12 cellular contexts compared by ENCODE assay signal in the genomic region with DNA sequence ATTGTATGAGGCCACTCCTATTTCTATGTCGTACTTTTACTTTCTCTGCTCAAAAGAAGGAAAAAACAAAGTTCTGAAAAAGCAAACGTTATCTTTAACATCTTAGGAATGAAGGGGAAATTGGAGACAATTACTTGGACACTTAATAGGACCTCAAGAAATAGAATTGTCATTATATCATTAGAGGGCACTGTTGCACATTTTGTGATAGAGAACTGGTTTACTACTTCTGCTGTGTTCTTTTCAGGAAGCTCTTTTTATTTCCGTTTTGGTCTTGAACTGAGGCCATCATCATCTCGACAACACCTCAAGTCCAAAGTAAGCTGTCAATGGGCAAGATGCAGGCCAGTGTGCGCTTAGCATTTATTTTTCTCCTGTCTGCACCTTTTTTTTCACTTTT. TPM values are rescaled to one million over a fixed set of nuclear protein-coding genes. Genes with fewer than 3 reads are reported as not detected.
DNase-seq lines count a peak whose midpoint lies in the region; ATAC-seq and TF ChIP-seq lines count a peak whose summit lies in the region.
"Had no signal": no experiment of that assay in that cellular context is flagged by ENCODE, and none has a peak within 500 bp of the region (broad histone marks: within the 10 kb centered on the region; RNA-seq: fewer than 3 reads in every experiment).

No MANE protein-coding gene starts in this region.

- no peak overlapping the region for H3K27ac ChIP-seq in cardiac muscle cell
- no peak overlapping the region for H3K27ac ChIP-seq in OCI-LY1 (ENCODE audit: low read depth, low read length, poor library complexity, severe bottlenecking)
- H3K27ac ChIP-seq in caudate nucleus (ENCODE audit: low read depth, low read length), result no peak overlapping the region
- H3K27ac ChIP-seq: SJSA1 had no signal

- H3K9ac ChIP-seq in OCI-LY1 (ENCODE audit: low read length), result no peak overlapping the region

- no peaks in the 10 kb centered on the region for H3K27me3 Mint-ChIP-seq in effector memory CD8-positive, alpha-beta T cell
- H3K27me3 Mint-ChIP-seq in type B pancreatic cell, result no peaks in the 10 kb centered on the region

- peak overlapping the region in 1 of 2 donors; percentile 27 for H3K4me3 Mint-ChIP-seq in effector memory CD8-positive, alpha-beta T cell
- H3K4me3 Mint-ChIP-seq in type B pancreatic cell, result no peak overlapping the region

- DNase-seq in cardiac muscle cell (ENCODE audit: low read depth in 1 of 2, low spot score in 1 of 2) (peak in 1 of 2 donors; percentile 16), Right ventricle myocardium inferior (ENCODE audit: missing footprints) (no peak), type B pancreatic cell (ENCODE audit: extremely low spot score, unreplicated experiment) (no peak), caudate nucleus (lab: John Stamatoyannopoulos, UW) (no peak)
- DNase-seq in effector memory CD8-positive, alpha-beta T cell, result no peak
- DNase-seq: BE2C; NCI-H1436; stimulated activated CD4-positive, alpha-beta T cell treated with anti-CD3 and anti-CD28 coated beads, Interleukin-4, amount 100 ng/mL, for 1 hour had no signal

- no peak overlapping the region for H2AFZ ChIP-seq in OCI-LY1 (ENCODE audit: low read length)

- H3K4me3 ChIP-seq in cardiac muscle cell (no peak overlapping the region), OCI-LY1 (ENCODE audit: low read depth, low read length, poor library complexity, severe bottlenecking) (no peak overlapping the region)
- H3K4me3 ChIP-seq: SJSA1 had no signal

- H3K9me2 ChIP-seq in OCI-LY1 (ENCODE audit: low read depth, low read length), result no peaks in the 10 kb centered on the region

- ATAC-seq in Right ventricle myocardium inferior (no peak), HG02973 (IDR thresholded peaks at IDR 0.05; ENCODE audit: unreplicated experiment) (no peak), GM18861 (IDR thresholded peaks at IDR 0.05; ENCODE audit: unreplicated experiment) (no peak)
- ATAC-seq in effector memory CD8-positive, alpha-beta T cell (replicated peaks), result peak; percentile 62

- no peaks in the 10 kb centered on the region for H4K20me1 ChIP-seq in OCI-LY1 (ENCODE audit: insufficient read depth, low read length)

- H3K9me3 ChIP-seq in cardiac muscle cell (ENCODE audit: low read depth) (no peaks in the 10 kb centered on the region), OCI-LY1 (ENCODE audit: low read length) (no peaks in the 10 kb centered on the region)
- H3K9me3 ChIP-seq: BE2C, SJSA1 had no signal

- H3K4me1 ChIP-seq in cardiac muscle cell (ENCODE audit: low read depth) (no peaks in the 10 kb centered on the region), OCI-LY1 (ENCODE audit: insufficient read depth, low read length, severe bottlenecking) (peaks cover 11% of the 10 kb centered on the region)
- H3K4me1 ChIP-seq: BE2C, SJSA1 had no signal

- no peak overlapping the region for H3K4me2 ChIP-seq in OCI-LY1 (ENCODE audit: low read length)

- peak overlapping the region; percentile 59 to 81 for H3K27ac Mint-ChIP-seq in effector memory CD8-positive, alpha-beta T cell
- H3K27ac Mint-ChIP-seq in type B pancreatic cell, result peak overlapping the region; percentile 78

- peaks cover 46% of the 10 kb centered on the region for H3K36me3 ChIP-seq in cardiac muscle cell
- peaks cover 67% of the 10 kb centered on the region for H3K36me3 ChIP-seq in OCI-LY1 (ENCODE audit: insufficient read depth, low read length)

- H3K4me1 Mint-ChIP-seq in effector memory CD8-positive, alpha-beta T cell (ENCODE audit: low read depth in 2 of 2), result peaks cover 6 to 12% of the 10 kb centered on the region in 2 donors
- H3K4me1 Mint-ChIP-seq in type B pancreatic cell (ENCODE audit: unreplicated experiment), result no peaks in the 10 kb centered on the region

- peaks cover 57% of the 10 kb centered on the region for H3K36me3 Mint-ChIP-seq in effector memory CD8-positive, alpha-beta T cell (ENCODE audit: insufficient read depth)
- peaks cover 16% of the 10 kb centered on the region for H3K36me3 Mint-ChIP-seq in type B pancreatic cell

- peaks cover 3% of the 10 kb centered on the region; the same call in 1 of the 2 replicates for H3F3A ChIP-seq in OCI-LY1 (ENCODE audit: insufficient read depth, low read length)

- TF ChIP-seq CTCF in cardiac muscle cell (IDR thresholded peaks at IDR 0.05; ENCODE audit: low read depth, low read length) (peak; percentile 16), OCI-LY1 (IDR thresholded peaks at IDR 0.05; ENCODE audit: low read length) (peak; percentile 55), type B pancreatic cell (conservative IDR thresholded peaks at IDR 0.05) (no peak)

- no peaks in the 10 kb centered on the region for H3K79me2 ChIP-seq in OCI-LY1 (ENCODE audit: insufficient read depth, low read length)

- H3K9me3 Mint-ChIP-seq in effector memory CD8-positive, alpha-beta T cell, result no peaks in the 10 kb centered on the region
- no peaks in the 10 kb centered on the region for H3K9me3 Mint-ChIP-seq in type B pancreatic cell

- H3K27me3 ChIP-seq in cardiac muscle cell (no peaks in the 10 kb centered on the region), OCI-LY1 (ENCODE audit: insufficient read depth, low read length) (no peaks in the 10 kb centered on the region)
- H3K27me3 ChIP-seq: BE2C, SJSA1 had no signal

- intact Hi-C loops in Right ventricle myocardium inferior (cut with DNase I), result loop anchor here (2.0 kb wide), 1 partner anchor 24 kb away; no protein-coding TSS in a partner anchor

RNA-seq across cellular contexts. Expression of a gene that starts 14.6 kb away (rescaled TPM):
- total RNA-seq in cardiac muscle cell, result 77.3 and 82.0 TPM in 2 replicates
- polyA plus RNA-seq in cardiac muscle cell, result 67.6 and 86.6 TPM in 2 replicates
- 46.5 TPM for total RNA-seq in Right ventricle myocardium inferior
- 79.0 and 96.8 TPM in 2 replicates for total RNA-seq in type B pancreatic cell (ENCODE audit: low replicate concordance)

RNA-seq across cellular contexts. Expression of a gene that starts 14.9 kb away (rescaled TPM):
- 95.4 and 178 TPM in 2 replicates for total RNA-seq in cardiac muscle cell
- 203 and 250 TPM in 2 replicates for polyA plus RNA-seq in cardiac muscle cell
- total RNA-seq in Right ventricle myocardium inferior, result 131 TPM
- total RNA-seq in type B pancreatic cell (ENCODE audit: low replicate concordance), result 283 and 429 TPM in 2 replicates

RNA-seq across cellular contexts. Expression of a gene that starts 54.4 kb away (rescaled TPM):
- total RNA-seq in cardiac muscle cell (13.8 and 22.5 TPM in 2 replicates), Right ventricle myocardium inferior (7.5 TPM), type B pancreatic cell (ENCODE audit: low replicate concordance) (19.5 and 23.9 TPM in 2 replicates)
- 10.2 and 12.0 TPM in 2 replicates for polyA plus RNA-seq in cardiac muscle cell
